In genomic region chr22:45340323-45340722, GRCh38 we compare ENCODE assay signal across 29 cellular contexts. TPM values are rescaled to one million over a fixed set of nuclear protein-coding genes. Genes with fewer than 3 reads are reported as not detected.
"Had no signal": no experiment of that assay in that cellular context is flagged by ENCODE, and none has a peak within 500 bp of the region (broad histone marks: within the 10 kb centered on the region; RNA-seq: fewer than 3 reads in every experiment).

No MANE protein-coding gene starts in this region.

- H3K4me1 Mint-ChIP-seq: WTC11 had no signal

- H3K4me3 ChIP-seq: adrenal gland, esophagus muscularis mucosa, pancreas, psoas muscle, right atrium auricular region, SK-N-MC, uterus had no signal

- H3K27me3 Mint-ChIP-seq: effector memory CD8-positive, alpha-beta T cell; stimulated activated naive B cell treated with anti-CD40 and anti-IgM and Interleukin-4, amounts not matched to agents 10 μg/mL and 1 μg/mL and 100 μg/mL, for 72 hours had no signal

- H3K27ac Mint-ChIP-seq: effector memory CD8-positive, alpha-beta T cell; stimulated activated naive B cell treated with anti-CD40 and anti-IgM and Interleukin-4, amounts not matched to agents 10 μg/mL and 1 μg/mL and 100 μg/mL, for 72 hours; WTC11 had no signal

- ATAC-seq: effector memory CD8-positive, alpha-beta T cell; left ventricle myocardium superior; pancreas; psoas muscle; stimulated activated naive B cell treated with anti-CD40 and anti-IgM and Interleukin-4, amounts not matched to agents 10 μg/mL and 1 μg/mL and 100 μg/mL, for 72 hours; WTC11 had no signal

- H3K27ac ChIP-seq: adrenal gland, esophagus muscularis mucosa, neutrophil, pancreas, psoas muscle, SK-N-MC, uterus had no signal

- DNase-seq: activated CD4-positive, alpha-beta T cell treated with anti-CD3 and anti-CD28 coated beads, Interleukin-2, amount 50 U/mL, for 4 hours; activated T-cell treated with anti-CD3 and anti-CD28 coated beads for 4 hours; adrenal gland; central memory CD4-positive, alpha-beta T cell; effector memory CD8-positive, alpha-beta T cell; hippocampal formation; left ventricle myocardium superior; mammary epithelial cell; midbrain; pancreas; psoas muscle; stimulated activated CD4-positive, alpha-beta T cell treated with anti-CD3 and anti-CD28 coated beads, Interleukin-1b, Interleukin-23, amount 100 ng/mL, for 48 hours; stimulated activated naive B cell treated with anti-CD40 and anti-IgM and Interleukin-4, amounts not matched to agents 10 μg/mL and 1 μg/mL and 100 μg/mL, for 72 hours; SW 1271; T-helper 9 cell; trophoblast cell; uterus had no signal

- H3K36me3 ChIP-seq: uterus had no signal

- FAIRE-seq: astrocyte, colon, frontal cortex, pancreas had no signal

- H3K27me3 ChIP-seq: adrenal gland, esophagus muscularis mucosa, neutrophil, pancreas, right atrium auricular region, uterus had no signal

- H3K9me3 Mint-ChIP-seq: effector memory CD8-positive, alpha-beta T cell; nephron; stimulated activated naive B cell treated with anti-CD40 and anti-IgM and Interleukin-4, amounts not matched to agents 10 μg/mL and 1 μg/mL and 100 μg/mL, for 72 hours; WTC11 had no signal

- H3K4me3 Mint-ChIP-seq: effector memory CD8-positive, alpha-beta T cell; nephron; stimulated activated naive B cell treated with anti-CD40 and anti-IgM and Interleukin-4, amounts not matched to agents 10 μg/mL and 1 μg/mL and 100 μg/mL, for 72 hours; WTC11 had no signal

- H3K9me3 ChIP-seq: adrenal gland, esophagus muscularis mucosa, neutrophil, pancreas, psoas muscle, right atrium auricular region, uterus had no signal

- H3K4me1 ChIP-seq: pancreas, uterus had no signal

RNA-seq across cellular contexts. Expression of gene UPK3A, which starts 55.6 kb away (rescaled TPM):
- total RNA-seq: adrenal gland, astrocyte, dermis microvascular lymphatic vessel endothelial cell, esophagus muscularis mucosa, frontal cortex, mammary epithelial cell, pancreas, right atrium auricular region, skeletal muscle tissue, temporal lobe, uterus had no signal
- polyA plus RNA-seq: mammary epithelial cell had no signal
